ENCODE assay signal across 9 cellular contexts in the genomic region with DNA sequence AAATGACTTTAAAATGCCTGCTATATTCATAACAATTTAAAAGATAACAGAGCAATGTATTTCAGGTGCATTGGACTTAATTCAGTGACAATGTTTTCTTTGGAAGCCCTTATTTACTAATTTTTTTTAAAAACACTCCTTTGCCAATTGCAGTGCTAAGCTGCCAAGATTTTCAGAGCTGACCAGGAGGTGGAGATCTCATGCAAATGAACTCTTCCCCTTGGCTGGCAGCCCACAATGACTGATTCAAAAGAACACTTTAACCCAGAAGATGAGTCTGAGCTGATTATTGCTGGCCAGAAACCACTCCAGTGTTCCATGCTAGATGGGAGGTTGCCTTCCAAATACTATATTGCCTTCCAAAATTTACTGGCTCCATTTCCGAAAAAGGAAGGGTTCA.
DNase-seq lines count a peak whose midpoint lies in the region; FAIRE-seq and TF ChIP-seq lines count a peak whose summit lies in the region.
"Had no signal": no experiment of that assay in that cellular context is flagged by ENCODE, and none has a peak within 500 bp of the region (broad histone marks: within the 10 kb centered on the region; RNA-seq: fewer than 3 reads in every experiment).

No MANE protein-coding gene starts in this region.

- H3K9me2 ChIP-seq in Karpas-422 (replicated peaks; ENCODE audit: insufficient read depth, low read length), result no peaks in the 10 kb centered on the region

- POLR2A ChIA-PET in A673 (lab: Charles Lee; ENCODE audit: low non-redundant PET), result interaction anchor here (0.6 kb wide), 1 partner anchor 135 kb away, joined by 4 read pairs; no protein-coding TSS in a partner anchor

- no peaks in the 10 kb centered on the region for H3K36me3 ChIP-seq in A673 (ENCODE audit: insufficient read depth, low read length, poor library complexity, severe bottlenecking)
- no peaks in the 10 kb centered on the region for H3K36me3 ChIP-seq in Karpas-422 (ENCODE audit: insufficient read depth, low read length)
- no peaks in the 10 kb centered on the region for H3K36me3 ChIP-seq in WERI-Rb-1

- no peak overlapping the region for H3K9ac ChIP-seq in Karpas-422 (ENCODE audit: low read length)

- H4K20me1 ChIP-seq in Karpas-422 (ENCODE audit: insufficient read depth, low read depth, low read length), result no peaks in the 10 kb centered on the region

- DNase-seq in A673 (ENCODE audit: low spot score), result peak; percentile 79
- DNase-seq in Karpas-422, result peak; percentile 41
- peak; percentile 31 for DNase-seq in WERI-Rb-1
- peak in 47 of 51 donors; percentile 2 to 90 (median 58) for DNase-seq in hypothalamus (lab: John Stamatoyannopoulos, UW)
- peak; percentile 20 for DNase-seq in urothelium cell line (ENCODE audit: low spot score)
- DNase-seq in activated CD4-positive, alpha-beta T cell treated with anti-CD3 and anti-CD28 coated beads, Interleukin-2, amount 50 U/mL, for 4 hours, result no peak
- DNase-seq in stimulated activated CD4-positive, alpha-beta T cell treated with anti-CD3 and anti-CD28 coated beads, Interleukin-4, amount 100 ng/mL, for 24 hours, result no peak
- no peak for DNase-seq in T-helper 9 cell

- BruUV-seq in A673 (replicated peaks; lab: Mats Ljungman, UMichigan), result no TSS peak

- H3K9me3 ChIP-seq in A673 (ENCODE audit: low read depth, low read length, poor library complexity, severe bottlenecking) (no peaks in the 10 kb centered on the region), Karpas-422 (ENCODE audit: low read length) (no peaks in the 10 kb centered on the region), WERI-Rb-1 (ENCODE audit: severe bottlenecking) (no peaks in the 10 kb centered on the region)
- H3K9me3 ChIP-seq: Caco-2 had no signal

- no peak for FAIRE-seq in urothelium cell line (lab: Jason Lieb, UNC)

- H3K27ac ChIP-seq in A673 (ENCODE audit: low read depth, low read length, poor library complexity, severe bottlenecking) (no peak overlapping the region), Karpas-422 (ENCODE audit: low read length) (no peak overlapping the region), WERI-Rb-1 (no peak overlapping the region)

- H3K4me3 ChIP-seq in A673 (ENCODE audit: low read depth, low read length, poor library complexity, severe bottlenecking) (peak overlapping the region; percentile 15), Karpas-422 (ENCODE audit: low read length) (no peak overlapping the region), WERI-Rb-1 (ENCODE audit: low read depth, low read length) (no peak overlapping the region)

- TF ChIP-seq CTCF in A673 (conservative IDR thresholded peaks at IDR 0.05; ENCODE audit: low read depth, low read length) (peak; percentile 22; the same call in 1 of the 2 replicates), WERI-Rb-1 (IDR thresholded peaks at IDR 0.05; ENCODE audit: low read depth, low read length) (peak; percentile 16; the same call in 1 of the 2 replicates)

- no peak overlapping the region for H3K4me2 ChIP-seq in Karpas-422 (ENCODE audit: low read depth, low read length, poor library complexity, severe bottlenecking)

- no peaks in the 10 kb centered on the region for H3K27me3 ChIP-seq in A673 (replicated peaks; ENCODE audit: insufficient read depth, low read depth, low read length, poor library complexity)
- H3K27me3 ChIP-seq in Karpas-422 (ENCODE audit: low read length), result no peaks in the 10 kb centered on the region
- no peaks in the 10 kb centered on the region for H3K27me3 ChIP-seq in WERI-Rb-1 (ENCODE audit: insufficient read depth, low read depth, severe bottlenecking)

- no peaks in the 10 kb centered on the region for H3K79me2 ChIP-seq in Karpas-422 (ENCODE audit: low read length)

- H2AFZ ChIP-seq in Karpas-422 (ENCODE audit: low read length), result no peak overlapping the region

- H3K4me1 ChIP-seq in A673 (ENCODE audit: insufficient read depth, low read length, poor library complexity, severe bottlenecking) (peaks cover 17% of the 10 kb centered on the region), Karpas-422 (ENCODE audit: low read length) (peaks cover 7% of the 10 kb centered on the region; the same call in 1 of the 2 replicates)
- H3K4me1 ChIP-seq: Caco-2 had no signal

- CTCF ChIA-PET in A673 (lab: Charles Lee), result no interaction called here

- intact Hi-C loops in A673 (cut with micrococcal nuclease; ENCODE audit: unreplicated experiment), result no loop called here

Comparison
In these comparisons a context has a peak if more than half of its experiments do, and no peak if none do; other contexts are left out.
1. DNase-seq: peak in A673 (single experiment), Karpas-422 (single experiment), WERI-Rb-1 (single experiment), hypothalamus (47 of 51) and urothelium cell line (single experiment); none in activated CD4-positive, alpha-beta T cell treated with anti-CD3 and anti-CD28 coated beads, Interleukin-2, amount 50 U/mL, for 4 hours (0 of 2), stimulated activated CD4-positive, alpha-beta T cell treated with anti-CD3 and anti-CD28 coated beads, Interleukin-4, amount 100 ng/mL, for 24 hours (single experiment) and T-helper 9 cell (single experiment).